Comparison of ENCODE assay signal across 24 cellular contexts in genomic region chr9:27817747-27818146, GRCh38.
DNase-seq lines count a peak whose midpoint lies in the region; ATAC-seq and TF ChIP-seq lines count a peak whose summit lies in the region.
"Had no signal": no experiment of that assay in that cellular context is flagged by ENCODE, and none has a peak within 500 bp of the region (broad histone marks: within the 10 kb centered on the region; RNA-seq: fewer than 3 reads in every experiment).

No MANE protein-coding gene starts in this region.

- H3F3A ChIP-seq in neural cell (ENCODE audit: insufficient read depth, low read length, poor library complexity, severe bottlenecking): no peaks in the 10 kb centered on the region

- H2AFZ ChIP-seq in neural cell (ENCODE audit: low read depth, low read length): no peak overlapping the region

- H3K79me2 ChIP-seq in neural cell (replicated peaks; ENCODE audit: insufficient read depth, low read length): no peaks in the 10 kb centered on the region

- no peaks in the 10 kb centered on the region for H3K36me3 ChIP-seq in neural cell (ENCODE audit: insufficient read depth, low read length)
- H3K36me3 ChIP-seq: BLaER1 had no signal

- no peaks in the 10 kb centered on the region for H3K27me3 Mint-ChIP-seq in natural killer cell treated with Interleukin-12 subunit alpha and Interleukin-12 subunit beta and Interleukin-15 and Interleukin-18, amount 100 ng/mL, for 72 hours
- H3K27me3 Mint-ChIP-seq: CD4-positive, CD25-positive, alpha-beta regulatory T cell had no signal

- H3K27me3 ChIP-seq in neural cell (ENCODE audit: insufficient read depth, low read depth, low read length): no peaks in the 10 kb centered on the region
- H3K27me3 ChIP-seq: BLaER1 had no signal

- H3K9me3 ChIP-seq in neural cell (ENCODE audit: low read length): no peaks in the 10 kb centered on the region
- H3K9me3 ChIP-seq: BLaER1 had no signal

- DNase-seq in NCI-H1436 treated with DMSO at 0.1 percent for 48 hours (lab: John Stamatoyannopoulos, UW): peak; percentile 30
- DNase-seq in NCI-H1436 (lab: John Stamatoyannopoulos, UW): no peak
- peak; percentile 58 for DNase-seq in NCI-H187 treated with DMSO at 0.1 percent for 48 hours (lab: John Stamatoyannopoulos, UW)
- peak; percentile 49 for DNase-seq in NCI-H748 treated with DMSO at 0.1 percent for 48 hours (lab: John Stamatoyannopoulos, UW)
- no peak for DNase-seq in activated CD4-positive, alpha-beta T cell treated with anti-CD3 and anti-CD28 coated beads for 48 hours
- no peak for DNase-seq in natural killer cell treated with Interleukin-12 subunit alpha and Interleukin-12 subunit beta and Interleukin-15 and Interleukin-18, amount 100 ng/mL, for 72 hours (ENCODE audit: low spot score)
- DNase-seq: CD4-positive, CD25-positive, alpha-beta regulatory T cell; Karpas-422; NCI-H1092; NCI-H1694 treated with DMSO at 0.1 percent for 48 hours; NCI-H2171; NCI-H226; NCI-H510A; NCI-H82; SHP77; T-helper 1 cell had no signal

- TF ChIP-seq RAD21 in neural cell (conservative IDR thresholded peaks at IDR 0.05): no peak

- H3K9me3 Mint-ChIP-seq in natural killer cell treated with Interleukin-12 subunit alpha and Interleukin-12 subunit beta and Interleukin-15 and Interleukin-18, amount 100 ng/mL, for 72 hours: peaks cover 12% of the 10 kb centered on the region
- H3K9me3 Mint-ChIP-seq: T-helper 2 cell treated with Interferon-gamma antibody and Interleukin-4, amounts not matched to agents 5 μg/mL and 100 μg/mL, for 36 hours had no signal

- no peaks in the 10 kb centered on the region for H4K20me1 ChIP-seq in neural cell (ENCODE audit: insufficient read depth)
- H4K20me1 ChIP-seq: BLaER1 had no signal

- H3K4me1 Mint-ChIP-seq in natural killer cell treated with Interleukin-12 subunit alpha and Interleukin-12 subunit beta and Interleukin-15 and Interleukin-18, amount 100 ng/mL, for 72 hours (ENCODE audit: low read depth in 2 of 2): no peaks in the 10 kb centered on the region
- H3K4me1 Mint-ChIP-seq: CD4-positive, CD25-positive, alpha-beta regulatory T cell had no signal

- H3K27ac ChIP-seq in neural cell (ENCODE audit: low read length): peak overlapping the region; percentile 56
- H3K27ac ChIP-seq: BLaER1, RWPE1 had no signal

- peak; percentile 96 for TF ChIP-seq EP300 in neural cell (conservative IDR thresholded peaks at IDR 0.05; ENCODE audit: poor library complexity, severe bottlenecking)

- H3K4me3 Mint-ChIP-seq in natural killer cell treated with Interleukin-12 subunit alpha and Interleukin-12 subunit beta and Interleukin-15 and Interleukin-18, amount 100 ng/mL, for 72 hours: no peak overlapping the region
- H3K4me3 Mint-ChIP-seq: CD4-positive, CD25-positive, alpha-beta regulatory T cell; T-helper 2 cell treated with Interferon-gamma antibody and Interleukin-4, amounts not matched to agents 5 μg/mL and 100 μg/mL, for 36 hours had no signal

- H3K4me2 ChIP-seq in neural cell (ENCODE audit: low read length): peak overlapping the region; percentile 35
- H3K4me2 ChIP-seq: BLaER1 had no signal

- H3K36me3 Mint-ChIP-seq in natural killer cell treated with Interleukin-12 subunit alpha and Interleukin-12 subunit beta and Interleukin-15 and Interleukin-18, amount 100 ng/mL, for 72 hours: no peaks in the 10 kb centered on the region
- H3K36me3 Mint-ChIP-seq: CD4-positive, CD25-positive, alpha-beta regulatory T cell had no signal

- no peak overlapping the region for H3K9ac ChIP-seq in neural cell (ENCODE audit: low read length)
- H3K9ac ChIP-seq: BLaER1 had no signal

- H3K9me2 ChIP-seq in neural cell (ENCODE audit: insufficient read depth, low read length): no peaks in the 10 kb centered on the region

- H3K27ac Mint-ChIP-seq in natural killer cell treated with Interleukin-12 subunit alpha and Interleukin-12 subunit beta and Interleukin-15 and Interleukin-18, amount 100 ng/mL, for 72 hours: no peak overlapping the region
- H3K27ac Mint-ChIP-seq: CD4-positive, CD25-positive, alpha-beta regulatory T cell; T-helper 2 cell treated with Interferon-gamma antibody and Interleukin-4, amounts not matched to agents 5 μg/mL and 100 μg/mL, for 36 hours had no signal

- peak overlapping the region; percentile 19 for H3K4me3 ChIP-seq in neural cell (ENCODE audit: low read length)
- H3K4me3 ChIP-seq: BLaER1, GM12878 had no signal

- TF ChIP-seq CTCF in neural cell (IDR thresholded peaks at IDR 0.05; ENCODE audit: poor library complexity, severe bottlenecking): no peak

- no peak for ATAC-seq in HG03432 (IDR thresholded peaks at IDR 0.05; ENCODE audit: unreplicated experiment)
- no peak for ATAC-seq in natural killer cell treated with Interleukin-12 subunit alpha and Interleukin-12 subunit beta and Interleukin-15 and Interleukin-18, amount 100 ng/mL, for 72 hours
- ATAC-seq: GM12878, HepG2, Panc1 had no signal

TF ChIP-seq in neural cell, 6 proteins besides CTCF, POLR2A, EP300 and RAD21:
- no peak for TF ChIP-seq SMC3 (conservative IDR thresholded peaks at IDR 0.05; ENCODE audit: poor library complexity)
- TF ChIP-seq REST (IDR thresholded peaks at IDR 0.05; ENCODE audit: borderline replicate concordance): peak; percentile 41
- peak; percentile 6 for TF ChIP-seq MXI1 (conservative IDR thresholded peaks at IDR 0.05; ENCODE audit: poor library complexity, severe bottlenecking)
- peak; percentile 86 for TF ChIP-seq POLR2AphosphoS5 (IDR thresholded peaks at IDR 0.05)

Comparison
In these comparisons a context has a peak if more than half of its experiments do, and no peak if none do; other contexts are left out.
1. DNase-seq: peak in NCI-H1436 treated with DMSO at 0.1 percent for 48 hours (single experiment), NCI-H187 treated with DMSO at 0.1 percent for 48 hours (single experiment) and NCI-H748 treated with DMSO at 0.1 percent for 48 hours (single experiment); none in NCI-H1436 (single experiment), activated CD4-positive, alpha-beta T cell treated with anti-CD3 and anti-CD28 coated beads for 48 hours (single experiment) and natural killer cell treated with Interleukin-12 subunit alpha and Interleukin-12 subunit beta and Interleukin-15 and Interleukin-18, amount 100 ng/mL, for 72 hours (single experiment).